22 cellular contexts compared by ENCODE assay signal in genomic region chr14:30603402-30603801, GRCh38. TPM values are rescaled to one million over a fixed set of nuclear protein-coding genes. Genes with fewer than 3 reads are reported as not detected.
A peak's percentile ranks its signal among the peaks of the same experiment; 100 is the strongest.
DNase-seq lines count a peak whose midpoint lies in the region; ATAC-seq, FAIRE-seq and TF ChIP-seq lines count a peak whose summit lies in the region.
"Had no signal": no experiment of that assay in that cellular context is flagged by ENCODE, and none has a peak within 500 bp of the region (broad histone marks: within the 10 kb centered on the region; RNA-seq: fewer than 3 reads in every experiment).

No MANE protein-coding gene starts in this region.

- 88% methylated on average over 3 of the region's 3 CpGs for WGBS in A549 (ENCODE audit: missing lambda C conversion rate)
- 79% methylated on average over 3 of the region's 3 CpGs for WGBS in K562 (ENCODE audit: insufficient coverage, low coverage, missing lambda C conversion rate)

- intact Hi-C loops in K562 (cut with micrococcal nuclease) = no loop called here

- H3K4me3 ChIP-seq in A549 = no peak overlapping the region
- H3K4me3 ChIP-seq in K562 = no peak overlapping the region
- H3K4me3 ChIP-seq: BLaER1, GM23248 had no signal

- no peak for TF ChIP-seq CTCF in A549 (IDR thresholded peaks at IDR 0.05)
- no peak for TF ChIP-seq CTCF in K562 (IDR thresholded peaks at IDR 0.05 in 2 of 3, conservative IDR thresholded peaks at IDR 0.05 in 1 of 3; ENCODE audit: insufficient read depth in 2 of 3, low read depth in 1 of 3, low read length in 3 of 3)
- no peak for TF ChIP-seq CTCF in GM10266 (IDR thresholded peaks at IDR 0.05; ENCODE audit: control insufficient read depth, insufficient read depth, low read depth, missing control alignments)

- H3K79me2 ChIP-seq in K562 (ENCODE audit: control insufficient read depth, insufficient read depth, low read length) = no peaks in the 10 kb centered on the region

- in situ Hi-C loops in K562 (cut with MboI) = no loop called here

- no peaks in the 10 kb centered on the region for H3K27me3 ChIP-seq in K562 (ENCODE audit: control insufficient read depth in 2 of 2, insufficient read depth in 2 of 2, low read length in 2 of 2)
- H3K27me3 ChIP-seq: BLaER1 had no signal

- H3K4me2 ChIP-seq in A549 = no peak overlapping the region
- no peak overlapping the region for H3K4me2 ChIP-seq in K562 (ENCODE audit: insufficient read depth, low read length)
- H3K4me2 ChIP-seq: BLaER1 had no signal

- DNase-seq in A549 (ENCODE audit: low read depth in 1 of 2, low spot score in 1 of 2) (no peak), HTR-8/SVneo (ENCODE audit: insufficient read length, low spot score) (no peak), MV-4-11 (lab: John Stamatoyannopoulos, UW) (peak; percentile 53), K562 (ENCODE audit: extremely low read depth in 1 of 4, low spot score in 3 of 4) (no peak), GM10266 (ENCODE audit: extremely low spot score) (no peak), DMS 273 treated with DMSO at 0.1 percent for 48 hours (lab: John Stamatoyannopoulos, UW) (no peak)
- DNase-seq: CD4-positive, CD25-positive, alpha-beta regulatory T cell; GM23248; H7; HFFc6; KBM-7; MM.1S; NCI-H2029; NCI-H446 treated with DMSO at 0.1 percent for 48 hours; NCI-H526; NCI-H82; SHP77; T-cell had no signal

- no peak overlapping the region for H3K9ac ChIP-seq in K562 (ENCODE audit: insufficient read depth in 1 of 2, low read depth in 2 of 2, low read length in 2 of 2)
- H3K9ac ChIP-seq: BLaER1, GM23248 had no signal

- TF ChIP-seq RAD21 in A549 (conservative IDR thresholded peaks at IDR 0.05 in 1 of 2, IDR thresholded peaks at IDR 0.05 in 1 of 2) = no peak
- TF ChIP-seq RAD21 in K562 (CRISPR knock-in tag; conservative IDR thresholded peaks at IDR 0.05 in 1 of 2, IDR thresholded peaks at IDR 0.05 in 1 of 2) = no peak

- TF ChIP-seq EP300 in A549 (IDR thresholded peaks at IDR 0.05) = no peak
- TF ChIP-seq EP300 in K562 (IDR thresholded peaks at IDR 0.05; ENCODE audit: low read length) = no peak

- H3K9me3 ChIP-seq in A549 = no peaks in the 10 kb centered on the region
- no peaks in the 10 kb centered on the region for H3K9me3 ChIP-seq in K562 (replicated peaks; ENCODE audit: control insufficient read depth, insufficient read depth, low read depth, low read length)
- H3K9me3 ChIP-seq: BLaER1 had no signal

- FAIRE-seq in A549 (lab: Jason Lieb, UNC) (no peak), HTR-8/SVneo (lab: Jason Lieb, UNC) (peak; percentile 66), K562 (lab: Jason Lieb, UNC) (no peak)

- no peak overlapping the region for H3K27ac ChIP-seq in A549
- H3K27ac ChIP-seq in K562 (ENCODE audit: extremely low read depth, low read depth, low read length) = no peak overlapping the region
- H3K27ac ChIP-seq: BLaER1, GM23248, RWPE1 had no signal

- H3K9me1 ChIP-seq in K562 (ENCODE audit: control insufficient read depth, insufficient read depth, low read length) = no peaks in the 10 kb centered on the region

- no peak for ATAC-seq in A549
- no peak for ATAC-seq in K562
- ATAC-seq in GM21528 (IDR thresholded peaks at IDR 0.05; ENCODE audit: low FRiP score, unreplicated experiment) = no peak
- no peak for ATAC-seq in HG03135 (IDR thresholded peaks at IDR 0.05; ENCODE audit: unreplicated experiment)
- ATAC-seq: T-cell had no signal

- H2AFZ ChIP-seq in K562 (ENCODE audit: low read depth, low read length) = no peak overlapping the region
- H2AFZ ChIP-seq: GM23248 had no signal

- TF ChIP-seq POLR2A in A549 (IDR thresholded peaks at IDR 0.05; ENCODE audit: low read length) (no peak), K562 (conservative IDR thresholded peaks at IDR 0.05) (no peak)

- CTCF ChIA-PET in A549 (lab: Yijun Ruan, JAX) (interaction anchor here (0.6 to 1.4 kb wide), 2 partner anchors 14 to 302 kb away, joined by 3 read pairs; no protein-coding TSS in a partner anchor), K562 (lab: Yijun Ruan, JAX; ENCODE audit: low intra/inter-chr PET ratio) (no interaction called here)

- no peaks in the 10 kb centered on the region for H4K20me1 ChIP-seq in K562 (replicated peaks; ENCODE audit: control insufficient read depth, insufficient read depth, low read length)

- BruUV-seq in K562 (replicated peaks; lab: Mats Ljungman, UMichigan) = no TSS peak

- H3K4me1 ChIP-seq in A549 = peaks cover 3% of the 10 kb centered on the region; the same call in 2 of the 3 replicates
- no peaks in the 10 kb centered on the region for H3K4me1 ChIP-seq in K562 (replicated peaks in 1 of 2; ENCODE audit: control insufficient read depth in 2 of 2, insufficient read depth in 2 of 2, low read length in 2 of 2)
- H3K4me1 ChIP-seq: BLaER1 had no signal

- POLR2A ChIA-PET in A549 (lab: Yijun Ruan, JAX) (no interaction called here), K562 (lab: Yijun Ruan, JAX) (no interaction called here)

- peaks cover 73% of the 10 kb centered on the region for H3K36me3 ChIP-seq in K562 (ENCODE audit: control insufficient read depth, insufficient read depth, low read length)

TF ChIP-seq in A549, 52 proteins besides CTCF, POLR2A, EP300 and RAD21:
- TF ChIP-seq MAZ (IDR thresholded peaks at IDR 0.05; ENCODE audit: borderline replicate concordance, low read depth, low read length) (no peak), FOSL2 (IDR thresholded peaks at IDR 0.05) (no peak), FOSL2 (CRISPR knock-in tag; IDR thresholded peaks at IDR 0.05) (peak; percentile 35; the same call in 1 of the 2 replicates)
TF ChIP-seq in A549: peak in this region for 1.

TF ChIP-seq in K562, 482 proteins besides CTCF, POLR2A, EP300 and RAD21 (continues in another document):
- TF ChIP-seq CEBPG (CRISPR knock-in tag; IDR thresholded peaks at IDR 0.05) (no peak), CEBPG (tag; conservative IDR thresholded peaks at IDR 0.05 in 1 of 2, IDR thresholded peaks at IDR 0.05 in 1 of 2) (peak in 1 of 2 experiments; percentile 65; a peak in 2 of 4 replicates)

RNA-seq across cellular contexts. Expression of gene SCFD1, which starts 18.7 kb away (rescaled TPM):
- polyA plus RNA-seq in A549 (2011; rRNA removed) = 107 and 158 TPM in 2 replicates
- 19.3 and 20.6 TPM in 2 replicates for polyA plus RNA-seq in A549 (2012; cell fraction: cytosol; rRNA removed)
- 10.4 and 18.1 TPM in 2 replicates for polyA plus RNA-seq in A549 (2012; cell fraction: nucleus; rRNA removed)
- 52.1 to 54.6 TPM (median 54.0 TPM) in 3 replicates for polyA plus RNA-seq in A549 (2017; fragmentation: RNase III; extraction: RNeasy Plus Mini Kit Qiagen cat#74134 plus additional on column Dnase treatment)
- polyA minus RNA-seq in A549 (2011; rRNA and poly(A)+ RNA removed) = 36.1 and 46.5 TPM in 2 replicates
- total RNA-seq in K562 (2011; cell fraction: chromatin; rRNA removed; ENCODE audit: low replicate concordance) = 85.0 and 349 TPM in 2 replicates
- 36.5 and 54.1 TPM in 2 replicates for total RNA-seq in K562 (2011; cell fraction: nucleolus; rRNA removed)
- 106 and 172 TPM in 2 replicates for total RNA-seq in K562 (2011; cell fraction: nucleoplasm; rRNA removed)
- 46.7 and 49.6 TPM in 2 replicates for total RNA-seq in K562 (2014; rRNA removed)
- total RNA-seq in K562 (2014; rRNA removed; fragmentation: Illumina TruSeq; extraction: Trizol) = 94.2 and 96.0 TPM in 2 replicates
- total RNA-seq in K562 (2015; rRNA removed; fragmentation: Illumina TruSeq; extraction: Trizol) = 64.0 and 75.2 TPM in 2 replicates
- 54.6 and 56.9 TPM in 2 replicates for total RNA-seq in K562 (2021)
- polyA plus RNA-seq in K562 (2011; rRNA removed) = 83.5 and 112 TPM in 2 replicates
- 17.1 and 34.0 TPM in 2 replicates for polyA plus RNA-seq in K562 (2011; cell fraction: cytosol; rRNA removed)
- polyA plus RNA-seq in K562 (2011; cell fraction: nucleus; rRNA removed) = 29.6 and 54.3 TPM in 2 replicates
- polyA plus RNA-seq in K562 (2012) = 49.4 and 60.8 TPM in 2 replicates
- 54.0 and 60.1 TPM in 2 replicates for polyA plus RNA-seq in K562 (2014; fragmentation: Illumina TruSeq; extraction: Trizol)
- 10 to 100 TPM; 75.8 to 86.8 TPM for polyA plus RNA-seq in K562 (2014; fragmentation: Nextera tagmentation; extraction: Ambion mirVana)
- 48.9 and 81.3 TPM in 2 replicates for polyA plus RNA-seq in K562 (2014; rRNA removed)
- 148 and 150 TPM in 2 replicates for polyA minus RNA-seq in K562 (2011; rRNA and poly(A)+ RNA removed)
- 23.0 and 33.3 TPM in 2 replicates for polyA minus RNA-seq in K562 (2011; cell fraction: cytosol; rRNA and poly(A)+ RNA removed)
- polyA minus RNA-seq in K562 (2011; cell fraction: nucleus; rRNA and poly(A)+ RNA removed) = 62.7 and 127 TPM in 2 replicates

RNA-seq across cellular contexts. Expression of gene G2E3, which starts 44.4 kb away (rescaled TPM):
- polyA plus RNA-seq in A549 (2011; rRNA removed) (20.5 and 27.9 TPM in 2 replicates), A549 (2017; fragmentation: RNase III; extraction: RNeasy Plus Mini Kit Qiagen cat#74134 plus additional on column Dnase treatment) (18.0 to 22.1 TPM (median 18.2 TPM) in 3 replicates), K562 (2011; rRNA removed) (25.3 and 31.3 TPM in 2 replicates), K562 (2014; fragmentation: Illumina TruSeq; extraction: Trizol) (18.1 and 20.4 TPM in 2 replicates), K562 (2014; fragmentation: Nextera tagmentation; extraction: Ambion mirVana) (10 to 100 TPM; 20.2 to 53.5 TPM), K562 (2014; rRNA removed) (13.6 and 14.7 TPM in 2 replicates)
- polyA plus RNA-seq in A549 (2012; cell fraction: cytosol; rRNA removed) = 4.5 and 5.2 TPM in 2 replicates
- 3.2 and 6.7 TPM in 2 replicates for polyA plus RNA-seq in A549 (2012; cell fraction: nucleus; rRNA removed)
- polyA minus RNA-seq in A549 (2011; rRNA and poly(A)+ RNA removed) = 8.0 and 11.5 TPM in 2 replicates
- total RNA-seq in K562 (2011; cell fraction: chromatin; rRNA removed; ENCODE audit: low replicate concordance) = 17.0 and 66.9 TPM in 2 replicates
- total RNA-seq in K562 (2011; cell fraction: nucleolus; rRNA removed) = 10.3 and 14.1 TPM in 2 replicates
- total RNA-seq in K562 (2011; cell fraction: nucleoplasm; rRNA removed) = 27.8 and 43.4 TPM in 2 replicates
- total RNA-seq in K562 (2014; rRNA removed) (9.8 and 10.7 TPM in 2 replicates), K562 (2014; rRNA removed; fragmentation: Illumina TruSeq; extraction: Trizol) (35.4 and 41.0 TPM in 2 replicates), K562 (2015; rRNA removed; fragmentation: Illumina TruSeq; extraction: Trizol) (24.7 and 25.4 TPM in 2 replicates), K562 (2021) (24.2 and 25.8 TPM in 2 replicates)
- 3.2 and 7.3 TPM in 2 replicates for polyA plus RNA-seq in K562 (2011; cell fraction: cytosol; rRNA removed)
- polyA plus RNA-seq in K562 (2011; cell fraction: nucleus; rRNA removed) = 9.6 and 12.7 TPM in 2 replicates
- 12.9 and 13.2 TPM in 2 replicates for polyA plus RNA-seq in K562 (2012)
- polyA minus RNA-seq in K562 (2011; rRNA and poly(A)+ RNA removed) = 49.3 and 50.0 TPM in 2 replicates
- 17.1 and 23.4 TPM in 2 replicates for polyA minus RNA-seq in K562 (2011; cell fraction: cytosol; rRNA and poly(A)+ RNA removed)
- 16.8 and 33.2 TPM in 2 replicates for polyA minus RNA-seq in K562 (2011; cell fraction: nucleus; rRNA and poly(A)+ RNA removed)

Comparison
In these comparisons a context has a peak if more than half of its experiments do, and no peak if none do; other contexts are left out.
1. Of the 35 proteins assayed by ChIP-seq in both K562 and A549: peak only in K562: CEBPB; only in A549: none; in both: none; in neither: 34.